In genomic region chr2:240568678-240569522, GRCh38 we compare ENCODE assay signal across 1 cellular context.
TF ChIP-seq lines count a peak whose summit lies in the region.

No MANE protein-coding gene starts in this region.

TF ChIP-seq in HepG2, 621 proteins besides CTCF, POLR2A, EP300 and RAD21 (continued from another document and continues in another):
- TF ChIP-seq, protein P1, sequence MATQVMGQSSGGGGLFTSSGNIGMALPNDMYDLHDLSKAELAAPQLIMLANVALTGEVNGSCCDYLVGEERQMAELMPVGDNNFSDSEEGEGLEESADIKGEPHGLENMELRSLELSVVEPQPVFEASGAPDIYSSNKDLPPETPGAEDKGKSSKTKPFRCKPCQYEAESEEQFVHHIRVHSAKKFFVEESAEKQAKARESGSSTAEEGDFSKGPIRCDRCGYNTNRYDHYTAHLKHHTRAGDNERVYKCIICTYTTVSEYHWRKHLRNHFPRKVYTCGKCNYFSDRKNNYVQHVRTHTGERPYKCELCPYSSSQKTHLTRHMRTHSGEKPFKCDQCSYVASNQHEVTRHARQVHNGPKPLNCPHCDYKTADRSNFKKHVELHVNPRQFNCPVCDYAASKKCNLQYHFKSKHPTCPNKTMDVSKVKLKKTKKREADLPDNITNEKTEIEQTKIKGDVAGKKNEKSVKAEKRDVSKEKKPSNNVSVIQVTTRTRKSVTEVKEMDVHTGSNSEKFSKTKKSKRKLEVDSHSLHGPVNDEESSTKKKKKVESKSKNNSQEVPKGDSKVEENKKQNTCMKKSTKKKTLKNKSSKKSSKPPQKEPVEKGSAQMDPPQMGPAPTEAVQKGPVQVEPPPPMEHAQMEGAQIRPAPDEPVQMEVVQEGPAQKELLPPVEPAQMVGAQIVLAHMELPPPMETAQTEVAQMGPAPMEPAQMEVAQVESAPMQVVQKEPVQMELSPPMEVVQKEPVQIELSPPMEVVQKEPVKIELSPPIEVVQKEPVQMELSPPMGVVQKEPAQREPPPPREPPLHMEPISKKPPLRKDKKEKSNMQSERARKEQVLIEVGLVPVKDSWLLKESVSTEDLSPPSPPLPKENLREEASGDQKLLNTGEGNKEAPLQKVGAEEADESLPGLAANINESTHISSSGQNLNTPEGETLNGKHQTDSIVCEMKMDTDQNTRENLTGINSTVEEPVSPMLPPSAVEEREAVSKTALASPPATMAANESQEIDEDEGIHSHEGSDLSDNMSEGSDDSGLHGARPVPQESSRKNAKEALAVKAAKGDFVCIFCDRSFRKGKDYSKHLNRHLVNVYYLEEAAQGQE (IDR thresholded peaks at IDR 0.05; ENCODE audit: borderline replicate concordance in 1 of 2, low read depth in 1 of 2, low read length in 2 of 2): no peak
- TF ChIP-seq RFXAP (CRISPR knock-in tag; IDR thresholded peaks at IDR 0.05; ENCODE audit: borderline replicate concordance) (peak; percentile 68; the same call in 1 of the 2 replicates), HNRNPLL (IDR thresholded peaks at IDR 0.05; ENCODE audit: low read depth, low read length, poor library complexity, severe bottlenecking) (peak; percentile 56), ZSCAN20 (CRISPR knock-in tag; IDR thresholded peaks at IDR 0.05; ENCODE audit: borderline replicate concordance) (peak; percentile 60; the same call in 1 of the 2 replicates), E2F5 (CRISPR knock-in tag; conservative IDR thresholded peaks at IDR 0.05) (no peak), ARNTL (CRISPR knock-in tag; IDR thresholded peaks at IDR 0.05) (no peak), NFE2L2 (IDR thresholded peaks at IDR 0.05; ENCODE audit: low read length) (no peak), NFKB2 (CRISPR knock-in tag; IDR thresholded peaks at IDR 0.05; ENCODE audit: borderline replicate concordance) (peak; percentile 63; the same call in 1 of the 2 replicates), PAF1 (CRISPR knock-in tag; IDR thresholded peaks at IDR 0.05) (no peak), MATR3 (CRISPR knock-in tag; IDR thresholded peaks at IDR 0.05) (no peak), MXD3 (CRISPR knock-in tag; IDR thresholded peaks at IDR 0.05) (no peak), RELA (CRISPR knock-in tag; IDR thresholded peaks at IDR 0.05) (no peak), ZNF143 (CRISPR knock-in tag; IDR thresholded peaks at IDR 0.05) (no peak), HCFC1 (IDR thresholded peaks at IDR 0.05; ENCODE audit: low read depth, low read length) (no peak), ZBTB20 (CRISPR knock-in tag; IDR thresholded peaks at IDR 0.05; ENCODE audit: borderline replicate concordance, low read depth) (no peak), NCOA5 (CRISPR knock-in tag; IDR thresholded peaks at IDR 0.05) (no peak), ZNF383 (CRISPR knock-in tag; IDR thresholded peaks at IDR 0.05; ENCODE audit: borderline replicate concordance) (no peak), TBP (CRISPR knock-in tag; IDR thresholded peaks at IDR 0.05) (no peak), TOE1 (CRISPR knock-in tag; IDR thresholded peaks at IDR 0.05) (no peak), SRSF9 (IDR thresholded peaks at IDR 0.05; ENCODE audit: borderline replicate concordance, insufficient read depth, low read depth, low read length, poor library complexity, severe bottlenecking) (no peak), ZNF75D (CRISPR knock-in tag; IDR thresholded peaks at IDR 0.05; ENCODE audit: borderline replicate concordance) (no peak), ZNF605 (CRISPR knock-in tag; IDR thresholded peaks at IDR 0.05) (no peak), MIER2 (CRISPR knock-in tag; IDR thresholded peaks at IDR 0.05) (no peak), RFXANK (CRISPR knock-in tag; IDR thresholded peaks at IDR 0.05) (no peak), UBTF (CRISPR knock-in tag; IDR thresholded peaks at IDR 0.05) (peak; percentile 88; the same call in 1 of the 2 replicates), ZNF558 (CRISPR knock-in tag; IDR thresholded peaks at IDR 0.05; ENCODE audit: borderline replicate concordance) (peak; percentile 59; the same call in 1 of the 2 replicates), ZNF879 (CRISPR knock-in tag; IDR thresholded peaks at IDR 0.05) (no peak), MLX (CRISPR knock-in tag; IDR thresholded peaks at IDR 0.05) (peak; percentile 60; the same call in 1 of the 2 replicates), ZNF225 (CRISPR knock-in tag; IDR thresholded peaks at IDR 0.05) (no peak; the same call in 1 of the 2 replicates), SKI (IDR thresholded peaks at IDR 0.05; ENCODE audit: partially characterized antibody) (peak; percentile 18)
- TF ChIP-seq, protein P2, sequence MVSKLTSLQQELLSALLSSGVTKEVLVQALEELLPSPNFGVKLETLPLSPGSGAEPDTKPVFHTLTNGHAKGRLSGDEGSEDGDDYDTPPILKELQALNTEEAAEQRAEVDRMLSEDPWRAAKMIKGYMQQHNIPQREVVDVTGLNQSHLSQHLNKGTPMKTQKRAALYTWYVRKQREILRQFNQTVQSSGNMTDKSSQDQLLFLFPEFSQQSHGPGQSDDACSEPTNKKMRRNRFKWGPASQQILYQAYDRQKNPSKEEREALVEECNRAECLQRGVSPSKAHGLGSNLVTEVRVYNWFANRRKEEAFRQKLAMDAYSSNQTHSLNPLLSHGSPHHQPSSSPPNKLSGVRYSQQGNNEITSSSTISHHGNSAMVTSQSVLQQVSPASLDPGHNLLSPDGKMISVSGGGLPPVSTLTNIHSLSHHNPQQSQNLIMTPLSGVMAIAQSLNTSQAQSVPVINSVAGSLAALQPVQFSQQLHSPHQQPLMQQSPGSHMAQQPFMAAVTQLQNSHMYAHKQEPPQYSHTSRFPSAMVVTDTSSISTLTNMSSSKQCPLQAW (CRISPR knock-in tag; IDR thresholded peaks at IDR 0.05): no peak
- TF ChIP-seq, protein P3, sequence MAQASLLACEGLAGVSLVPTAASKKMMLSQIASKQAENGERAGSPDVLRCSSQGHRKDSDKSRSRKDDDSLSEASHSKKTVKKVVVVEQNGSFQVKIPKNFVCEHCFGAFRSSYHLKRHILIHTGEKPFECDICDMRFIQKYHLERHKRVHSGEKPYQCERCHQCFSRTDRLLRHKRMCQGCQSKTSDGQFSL (CRISPR knock-in tag; IDR thresholded peaks at IDR 0.05): 0 out of 2 replicates have a peak, but pooled peaks have one; percentile 53
- TF ChIP-seq, protein P4, sequence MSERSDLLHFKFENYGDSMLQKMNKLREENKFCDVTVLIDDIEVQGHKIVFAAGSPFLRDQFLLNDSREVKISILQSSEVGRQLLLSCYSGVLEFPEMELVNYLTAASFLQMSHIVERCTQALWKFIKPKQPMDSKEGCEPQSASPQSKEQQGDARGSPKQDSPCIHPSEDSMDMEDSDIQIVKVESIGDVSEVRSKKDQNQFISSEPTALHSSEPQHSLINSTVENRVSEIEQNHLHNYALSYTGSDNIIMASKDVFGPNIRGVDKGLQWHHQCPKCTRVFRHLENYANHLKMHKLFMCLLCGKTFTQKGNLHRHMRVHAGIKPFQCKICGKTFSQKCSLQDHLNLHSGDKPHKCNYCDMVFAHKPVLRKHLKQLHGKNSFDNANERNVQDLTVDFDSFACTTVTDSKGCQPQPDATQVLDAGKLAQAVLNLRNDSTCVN (CRISPR knock-in tag; IDR thresholded peaks at IDR 0.05; ENCODE audit: borderline replicate concordance): peak; percentile 24
- TF ChIP-seq, protein P5, sequence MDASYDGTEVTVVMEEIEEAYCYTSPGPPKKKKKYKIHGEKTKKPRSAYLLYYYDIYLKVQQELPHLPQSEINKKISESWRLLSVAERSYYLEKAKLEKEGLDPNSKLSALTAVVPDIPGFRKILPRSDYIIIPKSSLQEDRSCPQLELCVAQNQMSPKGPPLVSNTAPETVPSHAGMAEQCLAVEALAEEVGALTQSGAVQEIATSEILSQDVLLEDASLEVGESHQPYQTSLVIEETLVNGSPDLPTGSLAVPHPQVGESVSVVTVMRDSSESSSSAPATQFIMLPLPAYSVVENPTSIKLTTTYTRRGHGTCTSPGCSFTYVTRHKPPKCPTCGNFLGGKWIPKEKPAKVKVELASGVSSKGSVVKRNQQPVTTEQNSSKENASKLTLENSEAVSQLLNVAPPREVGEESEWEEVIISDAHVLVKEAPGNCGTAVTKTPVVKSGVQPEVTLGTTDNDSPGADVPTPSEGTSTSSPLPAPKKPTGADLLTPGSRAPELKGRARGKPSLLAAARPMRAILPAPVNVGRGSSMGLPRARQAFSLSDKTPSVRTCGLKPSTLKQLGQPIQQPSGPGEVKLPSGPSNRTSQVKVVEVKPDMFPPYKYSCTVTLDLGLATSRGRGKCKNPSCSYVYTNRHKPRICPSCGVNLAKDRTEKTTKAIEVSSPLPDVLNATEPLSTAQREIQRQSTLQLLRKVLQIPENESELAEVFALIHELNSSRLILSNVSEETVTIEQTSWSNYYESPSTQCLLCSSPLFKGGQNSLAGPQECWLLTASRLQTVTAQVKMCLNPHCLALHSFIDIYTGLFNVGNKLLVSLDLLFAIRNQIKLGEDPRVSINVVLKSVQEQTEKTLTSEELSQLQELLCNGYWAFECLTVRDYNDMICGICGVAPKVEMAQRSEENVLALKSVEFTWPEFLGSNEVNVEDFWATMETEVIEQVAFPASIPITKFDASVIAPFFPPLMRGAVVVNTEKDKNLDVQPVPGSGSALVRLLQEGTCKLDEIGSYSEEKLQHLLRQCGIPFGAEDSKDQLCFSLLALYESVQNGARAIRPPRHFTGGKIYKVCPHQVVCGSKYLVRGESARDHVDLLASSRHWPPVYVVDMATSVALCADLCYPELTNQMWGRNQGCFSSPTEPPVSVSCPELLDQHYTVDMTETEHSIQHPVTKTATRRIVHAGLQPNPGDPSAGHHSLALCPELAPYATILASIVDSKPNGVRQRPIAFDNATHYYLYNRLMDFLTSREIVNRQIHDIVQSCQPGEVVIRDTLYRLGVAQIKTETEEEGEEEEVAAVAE (CRISPR knock-in tag; IDR thresholded peaks at IDR 0.05; ENCODE audit: borderline replicate concordance): no peak
- TF ChIP-seq, protein P6, sequence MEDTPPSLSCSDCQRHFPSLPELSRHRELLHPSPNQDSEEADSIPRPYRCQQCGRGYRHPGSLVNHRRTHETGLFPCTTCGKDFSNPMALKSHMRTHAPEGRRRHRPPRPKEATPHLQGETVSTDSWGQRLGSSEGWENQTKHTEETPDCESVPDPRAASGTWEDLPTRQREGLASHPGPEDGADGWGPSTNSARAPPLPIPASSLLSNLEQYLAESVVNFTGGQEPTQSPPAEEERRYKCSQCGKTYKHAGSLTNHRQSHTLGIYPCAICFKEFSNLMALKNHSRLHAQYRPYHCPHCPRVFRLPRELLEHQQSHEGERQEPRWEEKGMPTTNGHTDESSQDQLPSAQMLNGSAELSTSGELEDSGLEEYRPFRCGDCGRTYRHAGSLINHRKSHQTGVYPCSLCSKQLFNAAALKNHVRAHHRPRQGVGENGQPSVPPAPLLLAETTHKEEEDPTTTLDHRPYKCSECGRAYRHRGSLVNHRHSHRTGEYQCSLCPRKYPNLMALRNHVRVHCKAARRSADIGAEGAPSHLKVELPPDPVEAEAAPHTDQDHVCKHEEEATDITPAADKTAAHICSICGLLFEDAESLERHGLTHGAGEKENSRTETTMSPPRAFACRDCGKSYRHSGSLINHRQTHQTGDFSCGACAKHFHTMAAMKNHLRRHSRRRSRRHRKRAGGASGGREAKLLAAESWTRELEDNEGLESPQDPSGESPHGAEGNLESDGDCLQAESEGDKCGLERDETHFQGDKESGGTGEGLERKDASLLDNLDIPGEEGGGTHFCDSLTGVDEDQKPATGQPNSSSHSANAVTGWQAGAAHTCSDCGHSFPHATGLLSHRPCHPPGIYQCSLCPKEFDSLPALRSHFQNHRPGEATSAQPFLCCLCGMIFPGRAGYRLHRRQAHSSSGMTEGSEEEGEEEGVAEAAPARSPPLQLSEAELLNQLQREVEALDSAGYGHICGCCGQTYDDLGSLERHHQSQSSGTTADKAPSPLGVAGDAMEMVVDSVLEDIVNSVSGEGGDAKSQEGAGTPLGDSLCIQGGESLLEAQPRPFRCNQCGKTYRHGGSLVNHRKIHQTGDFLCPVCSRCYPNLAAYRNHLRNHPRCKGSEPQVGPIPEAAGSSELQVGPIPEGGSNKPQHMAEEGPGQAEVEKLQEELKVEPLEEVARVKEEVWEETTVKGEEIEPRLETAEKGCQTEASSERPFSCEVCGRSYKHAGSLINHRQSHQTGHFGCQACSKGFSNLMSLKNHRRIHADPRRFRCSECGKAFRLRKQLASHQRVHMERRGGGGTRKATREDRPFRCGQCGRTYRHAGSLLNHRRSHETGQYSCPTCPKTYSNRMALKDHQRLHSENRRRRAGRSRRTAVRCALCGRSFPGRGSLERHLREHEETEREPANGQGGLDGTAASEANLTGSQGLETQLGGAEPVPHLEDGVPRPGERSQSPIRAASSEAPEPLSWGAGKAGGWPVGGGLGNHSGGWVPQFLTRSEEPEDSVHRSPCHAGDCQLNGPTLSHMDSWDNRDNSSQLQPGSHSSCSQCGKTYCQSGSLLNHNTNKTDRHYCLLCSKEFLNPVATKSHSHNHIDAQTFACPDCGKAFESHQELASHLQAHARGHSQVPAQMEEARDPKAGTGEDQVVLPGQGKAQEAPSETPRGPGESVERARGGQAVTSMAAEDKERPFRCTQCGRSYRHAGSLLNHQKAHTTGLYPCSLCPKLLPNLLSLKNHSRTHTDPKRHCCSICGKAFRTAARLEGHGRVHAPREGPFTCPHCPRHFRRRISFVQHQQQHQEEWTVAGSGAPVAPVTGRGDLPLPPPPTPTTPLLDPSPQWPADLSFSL (CRISPR knock-in tag; IDR thresholded peaks at IDR 0.05): no peak
